8 cellular contexts compared by ENCODE assay signal in the genomic region with DNA sequence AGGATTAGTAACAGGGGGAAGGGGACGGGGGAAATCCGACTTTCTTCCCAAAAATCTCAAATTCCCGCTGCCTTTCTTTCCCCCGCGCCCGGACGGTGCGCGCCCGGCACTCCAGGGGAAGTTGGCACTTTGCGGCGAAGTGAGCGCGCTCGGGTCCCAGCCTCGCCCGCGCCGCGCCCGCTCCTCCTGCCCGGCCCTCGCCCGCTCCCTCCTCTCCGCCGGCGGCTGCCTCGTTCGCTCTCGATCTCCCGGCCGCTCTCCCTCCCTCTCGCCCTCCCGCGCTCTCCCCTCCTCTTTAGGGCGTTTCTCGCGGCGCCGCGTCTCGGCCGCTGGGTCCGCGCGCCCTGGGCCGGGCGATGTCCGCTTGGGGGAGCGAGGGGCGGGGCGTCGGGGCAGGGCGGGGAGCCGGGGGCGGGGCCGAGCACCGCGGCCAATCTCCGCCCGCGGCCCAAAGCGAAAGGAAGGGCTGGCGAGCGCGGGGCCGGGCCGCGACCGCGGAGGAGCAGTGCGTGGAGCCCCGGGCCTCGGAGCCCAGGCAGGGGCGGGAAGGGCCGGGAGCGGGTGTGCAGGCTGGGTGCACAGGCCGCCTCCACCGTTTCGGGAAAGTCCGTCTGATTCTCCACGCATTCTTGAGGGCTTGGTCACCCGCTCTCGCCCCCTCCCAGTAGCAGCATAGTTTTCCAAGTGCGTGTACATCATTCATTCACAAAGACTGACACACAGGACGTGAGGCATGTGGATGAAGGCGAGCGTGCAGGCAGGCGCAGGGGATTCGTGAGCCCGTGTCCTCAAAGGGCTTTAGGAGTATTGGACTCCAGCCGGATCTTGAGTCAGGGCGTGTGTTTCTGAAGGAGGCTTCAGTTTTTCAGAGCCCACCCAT.
DNase-seq lines count a peak whose midpoint lies in the region; ATAC-seq, FAIRE-seq and TF ChIP-seq lines count a peak whose summit lies in the region.

No MANE protein-coding gene starts in this region.

- ATAC-seq in GM18867 (IDR thresholded peaks at IDR 0.05; ENCODE audit: unreplicated experiment) (peak; percentile 86), HG03095 (IDR thresholded peaks at IDR 0.05; ENCODE audit: unreplicated experiment) (peak; percentile 69)
- peak; percentile 68 to 75 for ATAC-seq in activated CD4-positive, CD25-positive, alpha-beta regulatory T cell treated with anti-CD3 and anti-CD28 coated beads, Interleukin-2, amount 50 U/mL, for 24 hours

- H3K79me2 ChIP-seq in keratinocyte (ENCODE audit: control insufficient read depth, insufficient read depth, low read length) = peaks cover 47% of the 10 kb centered on the region

- H3K9me1 ChIP-seq in keratinocyte (ENCODE audit: control insufficient read depth, extremely low read depth, insufficient read depth, low read length) = no peaks in the 10 kb centered on the region

- DNase-seq in ACHN (peak; percentile 95), NCI-H2196 (lab: John Stamatoyannopoulos, UW; ENCODE audit: unreplicated experiment) (peak; percentile 92), cerebellar cortex (ENCODE audit: low spot score) (peak; percentile 65), keratinocyte (ENCODE audit: low read depth, low spot score) (peak; percentile 95)
- peak; percentile 87 for DNase-seq in stimulated activated CD4-positive, alpha-beta T cell treated with anti-CD3 and anti-CD28 coated beads, Interleukin-12 subunit alpha, Interleukin-12 subunit beta, amount 100 ng/mL, for 4 hours

- H3K4me2 ChIP-seq in keratinocyte (ENCODE audit: control insufficient read depth, extremely low read depth, insufficient read depth, low read depth, low read length) = peak overlapping the region; percentile 73

- peak overlapping the region; percentile 95 for H3K9ac ChIP-seq in keratinocyte (ENCODE audit: control insufficient read depth, extremely low read depth, insufficient read depth, low read length)

- peak overlapping the region; percentile 41 for H2AFZ ChIP-seq in keratinocyte (ENCODE audit: control insufficient read depth, low read length)

- peaks cover 21% of the 10 kb centered on the region for H4K20me1 ChIP-seq in keratinocyte (ENCODE audit: control insufficient read depth, extremely low read depth, insufficient read depth, low read length)

- dilution Hi-C loops in keratinocyte (cut with MboI; ENCODE audit: extremely low pct_ligation_motif_present, low sequenced_read_pairs) = loop anchor here (25.0 kb wide), 1 partner anchor 90 kb away; no protein-coding TSS in a partner anchor

- peaks cover 57% of the 10 kb centered on the region for H3K4me1 ChIP-seq in keratinocyte (ENCODE audit: control insufficient read depth, extremely low read depth, insufficient read depth, low read length)

- peaks cover 0 to 16% of the 10 kb centered on the region in 2 experiments for H3K36me3 ChIP-seq in keratinocyte (ENCODE audit: control insufficient read depth in 2 of 2, extremely low read depth in 1 of 2, insufficient read depth in 2 of 2, low read length in 2 of 2)

- in situ Hi-C loops in ACHN (cut with HindIII; ENCODE audit: low pct_ligation_motif_present, low pct_unique_long_range_greater_than_20kb, low sequenced_read_pairs) = no loop called here

- no peak for TF ChIP-seq CTCF in keratinocyte (optimal IDR thresholded peaks at IDR 0.05 in 1 of 3, IDR thresholded peaks at IDR 0.05 in 1 of 3, conservative IDR thresholded peaks at IDR 0.05 in 1 of 3; ENCODE audit: extremely low read depth in 1 of 3, insufficient read depth in 2 of 3, low read length in 3 of 3)

- FAIRE-seq in keratinocyte (lab: Jason Lieb, UNC) = peak; percentile 95

- peak overlapping the region; percentile 75 to 96 (median 94) for H3K4me3 ChIP-seq in keratinocyte (ENCODE audit: control insufficient read depth in 2 of 3, extremely low read depth in 1 of 3, insufficient read depth in 2 of 3, low read depth in 1 of 3, low read length in 3 of 3)

- peak overlapping the region; percentile 91 for H3K27ac ChIP-seq in keratinocyte (ENCODE audit: control insufficient read depth, insufficient read depth, low read length)

- no peaks in the 10 kb centered on the region for H3K9me3 ChIP-seq in keratinocyte (ENCODE audit: control insufficient read depth, low read depth, low read length)

- H3K27me3 ChIP-seq in keratinocyte (ENCODE audit: control insufficient read depth, extremely low read depth, insufficient read depth, low read length) = no peaks in the 10 kb centered on the region

Comparison
In these comparisons a context has a peak if more than half of its experiments do, and no peak if none do; other contexts are left out.
1. Peak in every context shown above with its lines: DNase-seq, ATAC-seq, H3K4me3 ChIP-seq and H3K27ac ChIP-seq.